Comparison of ENCODE assay signal across 34 cellular contexts in genomic region chr5:143207058-143207457, GRCh38.
DNase-seq lines count a peak whose midpoint lies in the region; ATAC-seq and TF ChIP-seq lines count a peak whose summit lies in the region.
"Had no signal": no experiment of that assay in that cellular context is flagged by ENCODE, and none has a peak within 500 bp of the region (broad histone marks: within the 10 kb centered on the region; RNA-seq: fewer than 3 reads in every experiment).

No MANE protein-coding gene starts in this region.

- no peaks in the 10 kb centered on the region for H3K9me3 Mint-ChIP-seq in MCF 10A (ENCODE audit: unreplicated experiment)
- peaks cover 10% of the 10 kb centered on the region for H3K9me3 Mint-ChIP-seq in activated CD4-positive, alpha-beta memory T cell treated with anti-CD3 and anti-CD28 coated beads for 36 hours
- H3K9me3 Mint-ChIP-seq in activated T-helper 2 cell treated with anti-CD3 and anti-CD28 coated beads, Interferon-gamma antibody, Interleukin-2, Interleukin-4, amounts not matched to agents 10 μg/mL and 5 μg/mL and 100 μg/mL, durations not matched to agents 14 hours and 24 hours and 36 hours = peaks cover 6% of the 10 kb centered on the region
- H3K9me3 Mint-ChIP-seq: CD4-positive, alpha-beta T cell; dendritic cell treated with granulocyte-macrophage colony-stimulating factor and Interleukin-4, amounts not matched to agents 40 ng/mL and 50 ng/mL, for 4 days had no signal

- H3K4me1 Mint-ChIP-seq in MCF 10A (ENCODE audit: insufficient read depth, unreplicated experiment) = peaks cover 36% of the 10 kb centered on the region
- H3K4me1 Mint-ChIP-seq in activated CD4-positive, alpha-beta memory T cell treated with anti-CD3 and anti-CD28 coated beads for 36 hours (ENCODE audit: low read depth) = peaks cover 35% of the 10 kb centered on the region
- H3K4me1 Mint-ChIP-seq in activated T-helper 2 cell treated with anti-CD3 and anti-CD28 coated beads, Interferon-gamma antibody, Interleukin-2, Interleukin-4, amounts not matched to agents 10 μg/mL and 5 μg/mL and 100 μg/mL, durations not matched to agents 14 hours and 24 hours and 36 hours (ENCODE audit: low read depth) = peaks cover 26% of the 10 kb centered on the region

- H3K27me3 Mint-ChIP-seq in MCF 10A (ENCODE audit: insufficient read depth, unreplicated experiment) = no peaks in the 10 kb centered on the region
- H3K27me3 Mint-ChIP-seq in activated CD4-positive, alpha-beta memory T cell treated with anti-CD3 and anti-CD28 coated beads for 36 hours = peaks cover 2% of the 10 kb centered on the region
- H3K27me3 Mint-ChIP-seq in activated T-helper 2 cell treated with anti-CD3 and anti-CD28 coated beads, Interferon-gamma antibody, Interleukin-2, Interleukin-4, amounts not matched to agents 10 μg/mL and 5 μg/mL and 100 μg/mL, durations not matched to agents 14 hours and 24 hours and 36 hours (ENCODE audit: low read depth) = no peaks in the 10 kb centered on the region
- H3K27me3 Mint-ChIP-seq: activated CD8-positive, alpha-beta memory T cell treated with anti-CD3 and anti-CD28 coated beads, Interleukin-2, amount 10 ng/mL, durations not matched to agents 7 days and 5 days; CD4-positive, alpha-beta T cell; dendritic cell treated with granulocyte-macrophage colony-stimulating factor and Interleukin-4, amounts not matched to agents 40 ng/mL and 50 ng/mL, for 4 days had no signal

- POLR2A ChIA-PET in MCF 10A (lab: Yijun Ruan, JAX) = interaction anchor here (0.7 to 4.7 kb wide), 17 partner anchors 12 to 304 kb away, joined by 3 to 54 read pairs (median 11); no protein-coding TSS in a partner anchor
- POLR2A ChIA-PET in activated CD4-positive, alpha-beta memory T cell treated with anti-CD3 and anti-CD28 coated beads for 36 hours (lab: Charles Lee) = interaction anchor here (0.6 to 1.8 kb wide), 5 partner anchors 15 to 197 kb away, joined by 3 to 5 read pairs (median 3); partner anchors contain the start of gene NR3C1

- no peaks in the 10 kb centered on the region for H3K79me2 ChIP-seq in OCI-LY3 (ENCODE audit: low read length)

- H3K36me3 ChIP-seq in breast epithelium = no peaks in the 10 kb centered on the region
- H3K36me3 ChIP-seq in OCI-LY3 (replicated peaks; ENCODE audit: low read depth, low read length) = no peaks in the 10 kb centered on the region
- H3K36me3 ChIP-seq: adrenal gland, esophagus muscularis mucosa, HAP-1, lower lobe of right lung, suprapubic skin, upper lobe of right lung had no signal

- no peak for TF ChIP-seq POLR2A in breast epithelium (IDR thresholded peaks at IDR 0.05)

- H2AFZ ChIP-seq in OCI-LY3 (ENCODE audit: low read depth, low read length) = no peak overlapping the region

- H3K9me3 ChIP-seq in breast epithelium (no peaks in the 10 kb centered on the region), OCI-LY3 (ENCODE audit: insufficient read depth, low read length) (no peaks in the 10 kb centered on the region)
- H3K9me3 ChIP-seq: adrenal gland, esophagus muscularis mucosa, HAP-1, lower lobe of right lung, mucosa of descending colon, upper lobe of right lung had no signal

- CTCF ChIA-PET in MCF 10A (lab: Yijun Ruan, JAX) = interaction anchor here (0.7 to 1.6 kb wide), 8 partner anchors 13 to 291 kb away, joined by 3 to 8 read pairs (median 4); no protein-coding TSS in a partner anchor
- CTCF ChIA-PET in activated CD4-positive, alpha-beta memory T cell treated with anti-CD3 and anti-CD28 coated beads for 36 hours (lab: Charles Lee) = interaction anchor here (1.4 kb wide), 1 partner anchor 197 kb away, joined by 4 read pairs; the partner anchor contains the start of gene NR3C1

- DNase-seq in MCF 10A (ENCODE audit: unreplicated experiment) (no peak), breast epithelium (ENCODE audit: low spot score in 2 of 2) (no peak), foreskin keratinocyte (no peak), putamen (ENCODE audit: low spot score) (no peak), DMS53 (lab: John Stamatoyannopoulos, UW) (no peak)
- DNase-seq in activated CD4-positive, alpha-beta memory T cell treated with anti-CD3 and anti-CD28 coated beads for 36 hours = no peak
- DNase-seq in activated T-helper 2 cell treated with anti-CD3 and anti-CD28 coated beads, Interferon-gamma antibody, Interleukin-2, Interleukin-4, amounts not matched to agents 10 μg/mL and 5 μg/mL and 100 μg/mL, durations not matched to agents 14 hours and 24 hours and 36 hours (ENCODE audit: low spot score) = no peak
- DNase-seq: activated CD4-positive, alpha-beta T cell treated with anti-CD3 and anti-CD28 coated beads for 48 hours; activated CD8-positive, alpha-beta memory T cell treated with anti-CD3 and anti-CD28 coated beads, Interleukin-2, amount 10 ng/mL, durations not matched to agents 7 days and 5 days; activated T-cell treated with anti-CD3 and anti-CD28 coated beads, Interleukin-2, amount 50 U/mL, for 48 hours; adrenal gland; CD4-positive, alpha-beta T cell; endodermal cell; foreskin fibroblast; heart right ventricle; Karpas-422; kidney; lower lobe of right lung; mucosa of descending colon; NCI-H1436 treated with DMSO at 0.1 percent for 48 hours; NCI-H226; NCI-H774; nephron progenitor cell; stimulated activated CD4-positive, alpha-beta T cell treated with anti-CD3 and anti-CD28 coated beads, Interleukin-15, amount 100 ng/mL, for 24 hours; stimulated activated naive CD4-positive, alpha-beta T cell; upper lobe of right lung had no signal

- no peak for ATAC-seq in foreskin keratinocyte
- ATAC-seq: A549, lower lobe of right lung, upper lobe of right lung had no signal

- H3K4me3 ChIP-seq in breast epithelium (no peak overlapping the region), OCI-LY3 (ENCODE audit: low read length) (no peak overlapping the region)
- H3K4me3 ChIP-seq: A549, adrenal gland, esophagus muscularis mucosa, HAP-1, heart right ventricle, lower lobe of right lung, mucosa of descending colon, suprapubic skin, upper lobe of right lung had no signal

- H4K20me1 ChIP-seq in OCI-LY3 (ENCODE audit: insufficient read depth, low read length) = no peaks in the 10 kb centered on the region

- H3K4me2 ChIP-seq in OCI-LY3 (ENCODE audit: low read length) = peak overlapping the region; percentile 85
- H3K4me2 ChIP-seq: A549 had no signal

- H3K4me1 ChIP-seq in breast epithelium = no peaks in the 10 kb centered on the region
- peaks cover 46% of the 10 kb centered on the region for H3K4me1 ChIP-seq in OCI-LY3 (ENCODE audit: low read length)
- peaks cover 24% of the 10 kb centered on the region for H3K4me1 ChIP-seq in foreskin keratinocyte
- H3K4me1 ChIP-seq: A549, adrenal gland, HAP-1, upper lobe of right lung had no signal

- no peak overlapping the region for H3K4me3 Mint-ChIP-seq in MCF 10A (ENCODE audit: unreplicated experiment)
- H3K4me3 Mint-ChIP-seq in activated CD4-positive, alpha-beta memory T cell treated with anti-CD3 and anti-CD28 coated beads for 36 hours = no peak overlapping the region
- no peak overlapping the region for H3K4me3 Mint-ChIP-seq in activated T-helper 2 cell treated with anti-CD3 and anti-CD28 coated beads, Interferon-gamma antibody, Interleukin-2, Interleukin-4, amounts not matched to agents 10 μg/mL and 5 μg/mL and 100 μg/mL, durations not matched to agents 14 hours and 24 hours and 36 hours (ENCODE audit: low read depth)
- H3K4me3 Mint-ChIP-seq: activated CD8-positive, alpha-beta memory T cell treated with anti-CD3 and anti-CD28 coated beads, Interleukin-2, amount 10 ng/mL, durations not matched to agents 7 days and 5 days; CD4-positive, alpha-beta T cell; dendritic cell treated with granulocyte-macrophage colony-stimulating factor and Interleukin-4, amounts not matched to agents 40 ng/mL and 50 ng/mL, for 4 days; endodermal cell; nephron progenitor cell; T-helper 2 cell treated with Interferon-gamma antibody and Interleukin-4, amounts not matched to agents 5 μg/mL and 100 μg/mL, for 36 hours had no signal

- no peak for TF ChIP-seq CTCF in MCF 10A (IDR thresholded peaks at IDR 0.05; ENCODE audit: unreplicated experiment)
- no peak for TF ChIP-seq CTCF in breast epithelium (IDR thresholded peaks at IDR 0.05)
- no peak for TF ChIP-seq CTCF in OCI-LY3 (IDR thresholded peaks at IDR 0.05; ENCODE audit: low read depth, low read length)
- no peak for TF ChIP-seq CTCF in foreskin keratinocyte (conservative IDR thresholded peaks at IDR 0.05)

- BruUV-seq in MCF 10A (replicated peaks; lab: Mats Ljungman, UMichigan) = no TSS peak

- H3K27ac ChIP-seq in breast epithelium (no peak overlapping the region), OCI-LY3 (ENCODE audit: low read length) (0 out of 2 replicates have a peak overlapping the region, but pooled peaks have one; percentile 36), foreskin keratinocyte (peak overlapping the region; percentile 97)
- H3K27ac ChIP-seq: A549, adrenal gland, lower lobe of right lung, suprapubic skin, upper lobe of right lung, VCaP had no signal

- intact Hi-C loops in MCF 10A (cut with micrococcal nuclease) = loop anchor here (10.0 kb wide), 1 partner anchor 282 kb away; no protein-coding TSS in a partner anchor
- intact Hi-C loops in breast epithelium (cut with DNase I; ENCODE audit: low total_unique reads) = no loop called here
- intact Hi-C loops in activated CD4-positive, alpha-beta memory T cell treated with anti-CD3 and anti-CD28 coated beads for 36 hours (cut with micrococcal nuclease) = loop anchor here (2.0 kb wide), 3 partner anchors 16 to 106 kb away; no protein-coding TSS in a partner anchor
- intact Hi-C loops in activated T-helper 2 cell treated with anti-CD3 and anti-CD28 coated beads, Interferon-gamma antibody, Interleukin-2, Interleukin-4, amounts not matched to agents 10 μg/mL and 5 μg/mL and 100 μg/mL, durations not matched to agents 14 hours and 24 hours and 36 hours (cut with micrococcal nuclease) = no loop called here

- peak overlapping the region; percentile 96 for H3K27ac Mint-ChIP-seq in MCF 10A (ENCODE audit: low read depth, unreplicated experiment)
- no peak overlapping the region for H3K27ac Mint-ChIP-seq in activated CD4-positive, alpha-beta memory T cell treated with anti-CD3 and anti-CD28 coated beads for 36 hours
- no peak overlapping the region for H3K27ac Mint-ChIP-seq in activated T-helper 2 cell treated with anti-CD3 and anti-CD28 coated beads, Interferon-gamma antibody, Interleukin-2, Interleukin-4, amounts not matched to agents 10 μg/mL and 5 μg/mL and 100 μg/mL, durations not matched to agents 14 hours and 24 hours and 36 hours
- H3K27ac Mint-ChIP-seq: CD4-positive, alpha-beta T cell; dendritic cell treated with granulocyte-macrophage colony-stimulating factor and Interleukin-4, amounts not matched to agents 40 ng/mL and 50 ng/mL, for 4 days; endodermal cell; nephron progenitor cell; T-helper 2 cell treated with Interferon-gamma antibody and Interleukin-4, amounts not matched to agents 5 μg/mL and 100 μg/mL, for 36 hours had no signal

- no peaks in the 10 kb centered on the region for H3K27me3 ChIP-seq in breast epithelium
- H3K27me3 ChIP-seq in OCI-LY3 (ENCODE audit: low read depth, low read length) = no peaks in the 10 kb centered on the region
- H3K27me3 ChIP-seq in foreskin keratinocyte = no peaks in the 10 kb centered on the region
- H3K27me3 ChIP-seq: adrenal gland, esophagus muscularis mucosa, heart right ventricle, suprapubic skin, upper lobe of right lung had no signal

- H3K36me3 Mint-ChIP-seq in MCF 10A (ENCODE audit: insufficient read depth, unreplicated experiment) = peaks cover 5% of the 10 kb centered on the region
- H3K36me3 Mint-ChIP-seq in activated CD4-positive, alpha-beta memory T cell treated with anti-CD3 and anti-CD28 coated beads for 36 hours = peaks cover 2% of the 10 kb centered on the region
- H3K36me3 Mint-ChIP-seq in activated T-helper 2 cell treated with anti-CD3 and anti-CD28 coated beads, Interferon-gamma antibody, Interleukin-2, Interleukin-4, amounts not matched to agents 10 μg/mL and 5 μg/mL and 100 μg/mL, durations not matched to agents 14 hours and 24 hours and 36 hours (ENCODE audit: low read depth) = peaks cover 24% of the 10 kb centered on the region

- H3K9ac ChIP-seq in OCI-LY3 (ENCODE audit: low read length) = peak overlapping the region; percentile 41; the same call in 1 of the 2 replicates

Comparison
In these comparisons a context has a peak if more than half of its experiments do, and no peak if none do; other contexts are left out.
1. intact Hi-C loops: an anchor here in MCF 10A (10.0 kb wide) and activated CD4-positive, alpha-beta memory T cell treated with anti-CD3 and anti-CD28 coated beads for 36 hours (2.0 kb wide); none called in breast epithelium and activated T-helper 2 cell treated with anti-CD3 and anti-CD28 coated beads, Interferon-gamma antibody, Interleukin-2, Interleukin-4, amounts not matched to agents 10 μg/mL and 5 μg/mL and 100 μg/mL, durations not matched to agents 14 hours and 24 hours and 36 hours.
2. H3K27ac ChIP-seq: peak in OCI-LY3 (single experiment) and foreskin keratinocyte (single experiment); none in breast epithelium (0 of 2).